21 cellular contexts compared by ENCODE assay signal in genomic region chr2:59354498-59354897, GRCh38.
"Had no signal": no experiment of that assay in that cellular context is flagged by ENCODE, and none has a peak within 500 bp of the region (broad histone marks: within the 10 kb centered on the region; RNA-seq: fewer than 3 reads in every experiment).

No MANE protein-coding gene starts in this region.

- H3K27ac ChIP-seq: colonic mucosa, gastrocnemius medialis, heart right ventricle, left lung, lower lobe of right lung had no signal

- ATAC-seq: effector memory CD8-positive, alpha-beta T cell; gastrocnemius medialis; heart right ventricle; left cardiac atrium; left lung; left ventricle myocardium superior; lower lobe of right lung; mucosa of descending colon had no signal

- H3K9me3 ChIP-seq: colonic mucosa, esophagus muscularis mucosa, gastrocnemius medialis, left lung, lower lobe of right lung had no signal

- H3K4me1 ChIP-seq: colonic mucosa, gastrocnemius medialis, heart right ventricle, left lung, lower lobe of right lung had no signal

- DNase-seq: colonic mucosa; cortex of kidney; effector CD8-positive, alpha-beta T cell; effector memory CD8-positive, alpha-beta T cell; endodermal cell; foreskin melanocyte; gastrocnemius medialis; glutamatergic neuron; head of caudate nucleus; heart right ventricle; hippocampal formation; left cardiac atrium; left lung; left ventricle myocardium superior; lower lobe of right lung; mesenchymal stem cell; mucosa of descending colon had no signal

- H3K27me3 ChIP-seq: colonic mucosa, esophagus muscularis mucosa, gastrocnemius medialis, heart right ventricle, left lung had no signal

- H3K36me3 ChIP-seq: colonic mucosa, esophagus muscularis mucosa, gastrocnemius medialis, heart right ventricle, left lung, lower lobe of right lung had no signal

- H3K4me3 ChIP-seq: colonic mucosa, esophagus muscularis mucosa, gastrocnemius medialis, heart right ventricle, left lung, lower lobe of right lung, mucosa of descending colon had no signal

- FAIRE-seq: endometrium, islet of Langerhans, keratinocyte had no signal
